13 cellular contexts compared by ENCODE assay signal in genomic region chr5:80128129-80128528, GRCh38.
DNase-seq lines count a peak whose midpoint lies in the region; ATAC-seq and TF ChIP-seq lines count a peak whose summit lies in the region.
"Had no signal": no experiment of that assay in that cellular context is flagged by ENCODE, and none has a peak within 500 bp of the region (broad histone marks: within the 10 kb centered on the region; RNA-seq: fewer than 3 reads in every experiment).

No MANE protein-coding gene starts in this region.

- no peaks in the 10 kb centered on the region for H3K9me3 ChIP-seq in PC-3 (ENCODE audit: low read length)

- no peaks in the 10 kb centered on the region for H3F3A ChIP-seq in PC-3 (ENCODE audit: low read length, unreplicated experiment)

- no peak overlapping the region for H2AFZ ChIP-seq in PC-3 (ENCODE audit: low read length)

- no peak overlapping the region for H3K4me3 ChIP-seq in PC-3 (ENCODE audit: low read length)
- H3K4me3 ChIP-seq in skeletal muscle cell (ENCODE audit: low read depth, low read length), result no peak overlapping the region
- H3K4me3 ChIP-seq: lung had no signal

- peaks cover 3% of the 10 kb centered on the region for H3K36me3 Mint-ChIP-seq in activated naive CD4-positive, alpha-beta T cell treated with anti-CD3 and anti-CD28 coated beads, Interleukin-2, amount 50 U/mL, for 24 hours

- no peak overlapping the region for H3K27ac ChIP-seq in PC-3 (ENCODE audit: low read length)

- H3K27me3 Mint-ChIP-seq in activated naive CD4-positive, alpha-beta T cell treated with anti-CD3 and anti-CD28 coated beads, Interleukin-2, amount 50 U/mL, for 24 hours, result no peaks in the 10 kb centered on the region
- H3K27me3 Mint-ChIP-seq: activated naive CD8-positive, alpha-beta T cell treated with anti-CD3 and anti-CD28 coated beads, Interleukin-2, amount 10 ng/mL, durations not matched to agents 7 days and 5 days had no signal

- H3K4me1 ChIP-seq in PC-3 (ENCODE audit: insufficient read depth, low read length), result peaks cover 15% of the 10 kb centered on the region

- H3K4me2 ChIP-seq in PC-3 (ENCODE audit: low read length), result no peak overlapping the region

- intact Hi-C loops in PC-3 (cut with micrococcal nuclease), result loop anchor here (10.0 kb wide), 1 partner anchor 127 kb away; the partner anchor contains the start of gene SERINC5

- POLR2A ChIA-PET in PC-3 (lab: Charles Lee; ENCODE audit: unreplicated experiment), result no interaction called here

- TF ChIP-seq CTCF in PC-3 (conservative IDR thresholded peaks at IDR 0.05; ENCODE audit: low read depth, low read length), result no peak

- H3K9me3 Mint-ChIP-seq in activated naive CD4-positive, alpha-beta T cell treated with anti-CD3 and anti-CD28 coated beads, Interleukin-2, amount 50 U/mL, for 24 hours, result peaks cover 5% of the 10 kb centered on the region

- CTCF ChIA-PET in PC-3 (lab: Charles Lee), result no interaction called here

- no peaks in the 10 kb centered on the region for H3K79me2 ChIP-seq in PC-3 (ENCODE audit: low read length)

- peaks cover 74% of the 10 kb centered on the region for H3K4me1 Mint-ChIP-seq in activated naive CD4-positive, alpha-beta T cell treated with anti-CD3 and anti-CD28 coated beads, Interleukin-2, amount 50 U/mL, for 24 hours

- no peak overlapping the region for H3K9ac ChIP-seq in PC-3 (ENCODE audit: low read length)

- ATAC-seq in PC-3, result no peak

- no peak overlapping the region for H3K4me3 Mint-ChIP-seq in activated naive CD4-positive, alpha-beta T cell treated with anti-CD3 and anti-CD28 coated beads, Interleukin-2, amount 50 U/mL, for 24 hours
- H3K4me3 Mint-ChIP-seq: activated naive CD8-positive, alpha-beta T cell treated with anti-CD3 and anti-CD28 coated beads, Interleukin-2, amount 10 ng/mL, durations not matched to agents 7 days and 5 days had no signal

- H4K20me1 ChIP-seq in PC-3 (ENCODE audit: low read length), result no peaks in the 10 kb centered on the region

- BruUV-seq in PC-3 (replicated peaks; lab: Mats Ljungman, UMichigan), result no TSS peak

- peak overlapping the region; percentile 85 for H3K27ac Mint-ChIP-seq in activated naive CD4-positive, alpha-beta T cell treated with anti-CD3 and anti-CD28 coated beads, Interleukin-2, amount 50 U/mL, for 24 hours
- H3K27ac Mint-ChIP-seq: activated naive CD8-positive, alpha-beta T cell treated with anti-CD3 and anti-CD28 coated beads, Interleukin-2, amount 10 ng/mL, durations not matched to agents 7 days and 5 days had no signal

- H3K36me3 ChIP-seq in PC-3 (ENCODE audit: low read depth, low read length), result no peaks in the 10 kb centered on the region

- DNase-seq in activated naive CD4-positive, alpha-beta T cell treated with Interleukin-2 at 50 U/mL for 16 hours, result no peak
- peak; percentile 7 for DNase-seq in PC-3
- DNase-seq in foreskin melanocyte, result peak; percentile 77
- DNase-seq in skeletal muscle cell (ENCODE audit: low read depth), result peak; percentile 63
- no peak for DNase-seq in NCI-H2107 (lab: John Stamatoyannopoulos, UW)
- DNase-seq in NCI-H510A treated with DMSO at 0.1 percent for 48 hours (lab: John Stamatoyannopoulos, UW), result no peak
- no peak for DNase-seq in NCI-H2171 treated with DMSO at 0.1 percent for 48 hours (lab: John Stamatoyannopoulos, UW)
- DNase-seq: activated CD4-positive, CD25-positive, alpha-beta regulatory T cell; activated CD8-positive, alpha-beta memory T cell treated with anti-CD3 and anti-CD28 coated beads, Interleukin-2, amount 50 U/mL, for 48 hours; activated naive CD8-positive, alpha-beta T cell treated with anti-CD3 and anti-CD28 coated beads, Interleukin-2, amount 10 ng/mL, durations not matched to agents 7 days and 5 days; nucleus accumbens had no signal

- no peaks in the 10 kb centered on the region for H3K9me2 ChIP-seq in PC-3 (replicated peaks; ENCODE audit: low read length)

- H3K27me3 ChIP-seq in PC-3 (ENCODE audit: low read length), result no peaks in the 10 kb centered on the region

Comparison
In these comparisons a context has a peak if more than half of its experiments do, and no peak if none do; other contexts are left out.
1. DNase-seq: peak in PC-3 (single experiment), foreskin melanocyte (single experiment) and skeletal muscle cell (single experiment); none in activated naive CD4-positive, alpha-beta T cell treated with Interleukin-2 at 50 U/mL for 16 hours (single experiment), NCI-H2107 (single experiment), NCI-H510A treated with DMSO at 0.1 percent for 48 hours (single experiment) and NCI-H2171 treated with DMSO at 0.1 percent for 48 hours (single experiment).